8 cellular contexts compared by ENCODE assay signal in genomic region chr7:152761116-152761748, GRCh38. TPM values are rescaled to one million over a fixed set of nuclear protein-coding genes. Genes with fewer than 3 reads are reported as not detected.
DNase-seq lines count a peak whose midpoint lies in the region; ATAC-seq and TF ChIP-seq lines count a peak whose summit lies in the region.

No MANE protein-coding gene starts in this region.

- H3K9me2 ChIP-seq in MM.1S (replicated peaks; ENCODE audit: insufficient read depth, low read length), result no peaks in the 10 kb centered on the region

- no peaks in the 10 kb centered on the region for H3K27me3 ChIP-seq in MM.1S (replicated peaks; ENCODE audit: insufficient read depth, low read length)

- H4K20me1 ChIP-seq in MM.1S (ENCODE audit: insufficient read depth, low read length), result no peaks in the 10 kb centered on the region

- peaks cover 11% of the 10 kb centered on the region for H3K4me1 ChIP-seq in MM.1S (ENCODE audit: low read length)

- no peak overlapping the region for H3K9ac ChIP-seq in MM.1S (ENCODE audit: low read length)

- no peak overlapping the region; the same call in 1 of the 2 replicates for H3K4me2 ChIP-seq in MM.1S (ENCODE audit: low read depth, low read length)

- no peaks in the 10 kb centered on the region for H3K9me3 ChIP-seq in MM.1S (replicated peaks; ENCODE audit: insufficient read depth, low read length)

- H3K79me2 ChIP-seq in MM.1S (ENCODE audit: low read length), result peaks cover 7% of the 10 kb centered on the region

- peak; percentile 33 for ATAC-seq in GM19463 (IDR thresholded peaks at IDR 0.05; ENCODE audit: unreplicated experiment)
- ATAC-seq in GM19351 (IDR thresholded peaks at IDR 0.05; ENCODE audit: unreplicated experiment), result no peak

- peaks cover 4% of the 10 kb centered on the region; the same call in 1 of the 2 replicates for H3F3A ChIP-seq in MM.1S (ENCODE audit: insufficient read depth, low read length)

- H3K4me3 ChIP-seq in epithelial cell of proximal tubule (ENCODE audit: low read depth, low read length), result peak overlapping the region; percentile 98
- no peak overlapping the region for H3K4me3 ChIP-seq in MM.1S (ENCODE audit: low read length)

- no peaks in the 10 kb centered on the region for H3K36me3 ChIP-seq in MM.1S (replicated peaks; ENCODE audit: insufficient read depth, low read length)

- H3K27ac ChIP-seq in MM.1S (ENCODE audit: low read length), result no peak overlapping the region

- TF ChIP-seq CTCF in epithelial cell of proximal tubule (conservative IDR thresholded peaks at IDR 0.05; ENCODE audit: low read depth, low read length) (no peak), MM.1S (IDR thresholded peaks at IDR 0.05; ENCODE audit: low read length) (no peak)

- H2AFZ ChIP-seq in MM.1S (ENCODE audit: low read length), result no peak overlapping the region

- DNase-seq in AG08396 (ENCODE audit: low spot score) (peak; percentile 40), M059J (ENCODE audit: low read depth) (peak; percentile 86), epithelial cell of proximal tubule (ENCODE audit: low read depth) (no peak), NCI-H1417 treated with DMSO at 0.1 percent for 48 hours (lab: John Stamatoyannopoulos, UW) (no peak), MM.1S (no peak)
- no peak for DNase-seq in NK-92 treated with Interleukin-12 subunit alpha and Interleukin-12 subunit beta, amount 100 ng/mL, for 24 hours (lab: John Stamatoyannopoulos, UW)

RNA-seq across cellular contexts. Expression of gene ACTR3B, which starts 1.7 kb away (rescaled TPM):
- total RNA-seq in M059J (2014; rRNA removed; shearing (Covaris generic)), result 3.4 and 6.1 TPM in 2 replicates
- total RNA-seq in epithelial cell of proximal tubule, result 1.5 and 2.5 TPM in 2 replicates

Comparison
In these comparisons a context has a peak if more than half of its experiments do, and no peak if none do; other contexts are left out.
1. DNase-seq: peak in AG08396 (single experiment) and M059J (single experiment); none in epithelial cell of proximal tubule (single experiment), NCI-H1417 treated with DMSO at 0.1 percent for 48 hours (single experiment), NK-92 treated with Interleukin-12 subunit alpha and Interleukin-12 subunit beta, amount 100 ng/mL, for 24 hours (single experiment) and MM.1S (single experiment).